Comparison of ENCODE assay signal across 17 cellular contexts in the genomic region with DNA sequence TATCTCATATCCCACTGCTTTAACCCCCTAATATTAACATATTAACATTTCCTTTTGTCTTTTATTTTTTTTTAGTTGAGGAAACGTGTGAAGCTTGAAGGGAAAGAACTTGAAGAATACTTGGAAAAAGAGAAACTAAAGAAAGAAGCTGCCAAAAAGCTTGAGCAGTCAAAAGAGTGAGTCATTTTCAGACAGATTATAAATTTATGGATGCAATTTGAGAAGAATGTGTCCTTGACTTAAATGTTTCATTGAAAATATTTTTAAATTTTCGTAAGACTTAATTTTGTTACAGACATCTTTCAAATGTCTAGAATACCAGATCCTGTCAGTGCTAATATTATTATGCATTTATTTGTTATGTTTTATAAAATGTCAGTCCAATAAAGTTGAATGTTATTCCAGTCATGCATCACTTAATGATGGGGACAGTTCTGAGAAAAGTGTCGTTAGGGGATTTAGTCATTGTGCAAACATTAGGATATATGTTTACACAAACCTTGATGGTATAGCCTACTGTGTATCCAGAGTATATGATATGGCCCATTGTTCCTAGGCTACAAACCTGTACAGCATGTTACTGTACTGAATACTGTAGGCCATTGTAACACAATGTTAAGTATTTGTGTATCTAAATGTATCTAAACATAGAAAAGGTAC. TPM values are rescaled to one million over a fixed set of nuclear protein-coding genes. Genes with fewer than 3 reads are reported as not detected.
A peak's percentile ranks its signal among the peaks of the same experiment; 100 is the strongest.
DNase-seq lines count a peak whose midpoint lies in the region; ATAC-seq and TF ChIP-seq lines count a peak whose summit lies in the region.
"Had no signal": no experiment of that assay in that cellular context is flagged by ENCODE, and none has a peak within 500 bp of the region (broad histone marks: within the 10 kb centered on the region; RNA-seq: fewer than 3 reads in every experiment).

No MANE protein-coding gene starts in this region.

- H3K9ac ChIP-seq in GM23248, result peak overlapping the region; percentile 17
- H3K9ac ChIP-seq: BLaER1, parathyroid adenoma had no signal

- H3K27ac ChIP-seq in GM23248 (peak overlapping the region; percentile 37), esophagus muscularis mucosa (replicated peaks in 1 of 4) (no peak overlapping the region), stomach (no peak overlapping the region)
- H3K27ac ChIP-seq: BLaER1, coronary artery, parathyroid adenoma had no signal

- H3K79me2 ChIP-seq in GM23248 (ENCODE audit: insufficient read depth), result 0 out of 2 replicates have a peak, but pooled peaks cover 4% of the 10 kb centered on the region
- H3K79me2 ChIP-seq: parathyroid adenoma had no signal

- no peaks in the 10 kb centered on the region for H3K9me3 ChIP-seq in GM23248 (ENCODE audit: low read depth)
- no peaks in the 10 kb centered on the region for H3K9me3 ChIP-seq in esophagus muscularis mucosa
- H3K9me3 ChIP-seq in stomach, result no peaks in the 10 kb centered on the region
- H3K9me3 ChIP-seq: BLaER1 had no signal

- TF ChIP-seq CTCF in fibroblast of pulmonary artery (IDR thresholded peaks at IDR 0.05; ENCODE audit: low read length, missing control alignments) (no peak), esophagus muscularis mucosa (IDR thresholded peaks at IDR 0.05) (no peak), stomach (IDR thresholded peaks at IDR 0.05) (no peak)

- peak overlapping the region; percentile 40 for H3K4me2 ChIP-seq in GM23248 (ENCODE audit: unreplicated experiment)
- H3K4me2 ChIP-seq: BLaER1 had no signal

- DNase-seq in AG20443 (ENCODE audit: low spot score) (peak; percentile 21), GM23248 (peak; percentile 57), fibroblast of pulmonary artery (ENCODE audit: low read depth) (peak; percentile 18), esophagus muscularis mucosa (ENCODE audit: extremely low spot score) (no peak), stomach (no peak), EL (no peak)
- DNase-seq: activated naive CD8-positive, alpha-beta T cell treated with anti-CD3 and anti-CD28 coated beads, Interleukin-2, amount 10 ng/mL, durations not matched to agents 7 days and 5 days; activated T-cell treated with anti-CD3 and anti-CD28 coated beads, Interleukin-2, amount 50 U/mL, for 1 hour; hypothalamus; NCI-H1105; NCI-H526 treated with DMSO at 0.1 percent for 48 hours; stimulated activated naive CD8-positive, alpha-beta T cell treated with anti-CD3 and anti-CD28 coated beads, Interleukin-15, Interleukin-2, amounts not matched to agents 100 U/mL and 50 U/mL, for 24 hours had no signal

- in situ Hi-C loops in GM23248 (cut with MboI), result no loop called here

- H3K4me3 ChIP-seq in GM23248 (0 out of 2 replicates have a peak overlapping the region, but pooled peaks have one; percentile 9), fibroblast of pulmonary artery (replicated peaks; ENCODE audit: low read depth, low read length) (no peak overlapping the region), esophagus muscularis mucosa (no peak overlapping the region), stomach (no peak overlapping the region)
- H3K4me3 ChIP-seq: BLaER1, coronary artery had no signal

- ATAC-seq in SK-N-SH treated with all-trans-retinoic acid at 6 μM for 48 hours (peak; percentile 60), GM19397 (IDR thresholded peaks at IDR 0.05; ENCODE audit: unreplicated experiment) (no peak)
- ATAC-seq: stimulated activated naive CD8-positive, alpha-beta T cell treated with anti-CD3 and anti-CD28 coated beads, Interleukin-15, Interleukin-2, amounts not matched to agents 100 U/mL and 50 U/mL, for 24 hours had no signal

- no peak overlapping the region for H2AFZ ChIP-seq in GM23248
- H2AFZ ChIP-seq: parathyroid adenoma had no signal

- H3K4me1 ChIP-seq in GM23248 (ENCODE audit: insufficient read depth) (peaks cover 12% of the 10 kb centered on the region), esophagus muscularis mucosa (no peaks in the 10 kb centered on the region), stomach (no peaks in the 10 kb centered on the region)
- H3K4me1 ChIP-seq: BLaER1, parathyroid adenoma had no signal

- peaks cover 16% of the 10 kb centered on the region; the same call in 1 of the 2 replicates for H3F3A ChIP-seq in GM23248 (ENCODE audit: insufficient read depth)

- intact Hi-C loops in esophagus muscularis mucosa (cut with DNase I) (no loop called here), stomach (cut with DNase I; ENCODE audit: low total_unique reads) (no loop called here)

- no peaks in the 10 kb centered on the region for H3K9me2 ChIP-seq in GM23248 (ENCODE audit: insufficient read depth)

- H3K36me3 ChIP-seq in GM23248 (ENCODE audit: low read depth) (peaks cover 37% of the 10 kb centered on the region), esophagus muscularis mucosa (peaks cover 33 to 79% (median 58%) of the 10 kb centered on the region in 4 donors), stomach (peaks cover 31 to 87% (median 84%) of the 10 kb centered on the region in 4 donors)

- no peaks in the 10 kb centered on the region for H3K27me3 ChIP-seq in GM23248 (replicated peaks; ENCODE audit: insufficient read depth)
- H3K27me3 ChIP-seq in esophagus muscularis mucosa, result no peaks in the 10 kb centered on the region
- no peaks in the 10 kb centered on the region for H3K27me3 ChIP-seq in stomach
- H3K27me3 ChIP-seq: BLaER1 had no signal

- 24 to 28% methylated on average over 3 of the region's 3 CpGs for WGBS in GM23248 (ENCODE audit: low coverage in 1 of 2, low lambda C conversion rate in 2 of 2, missing lambda C conversion rate in 2 of 2), 2 experiments
- 56% methylated on average over 3 of the region's 3 CpGs for WGBS in esophagus muscularis mucosa
- 63 to 72% (median 71%) methylated on average over 3 of the region's 3 CpGs for WGBS in stomach, 5 donors

- TF ChIP-seq POLR2A in esophagus muscularis mucosa (IDR thresholded peaks at IDR 0.05; ENCODE audit: low read depth) (no peak), stomach (IDR thresholded peaks at IDR 0.05) (no peak)

- no peaks in the 10 kb centered on the region for H4K20me1 ChIP-seq in GM23248 (ENCODE audit: insufficient read depth)
- H4K20me1 ChIP-seq: BLaER1 had no signal

- TF ChIP-seq EP300 in esophagus muscularis mucosa (IDR thresholded peaks at IDR 0.05) (no peak), stomach (IDR thresholded peaks at IDR 0.05) (no peak)

TF ChIP-seq in SK-N-SH treated with all-trans-retinoic acid at 6 μM for 48 hours, 23 proteins besides CTCF, POLR2A, EP300 and RAD21:
- no peak for TF ChIP-seq TOX (CRISPR knock-in tag; IDR thresholded peaks at IDR 0.05; ENCODE audit: borderline replicate concordance)
- TF ChIP-seq ISL1 (CRISPR knock-in tag; IDR thresholded peaks at IDR 0.05), result peak; percentile 97
- no peak for TF ChIP-seq PATZ1 (CRISPR knock-in tag; IDR thresholded peaks at IDR 0.05; ENCODE audit: borderline replicate concordance)
- no peak for TF ChIP-seq ESRRG (CRISPR knock-in tag; IDR thresholded peaks at IDR 0.05)
- TF ChIP-seq, protein P1, sequence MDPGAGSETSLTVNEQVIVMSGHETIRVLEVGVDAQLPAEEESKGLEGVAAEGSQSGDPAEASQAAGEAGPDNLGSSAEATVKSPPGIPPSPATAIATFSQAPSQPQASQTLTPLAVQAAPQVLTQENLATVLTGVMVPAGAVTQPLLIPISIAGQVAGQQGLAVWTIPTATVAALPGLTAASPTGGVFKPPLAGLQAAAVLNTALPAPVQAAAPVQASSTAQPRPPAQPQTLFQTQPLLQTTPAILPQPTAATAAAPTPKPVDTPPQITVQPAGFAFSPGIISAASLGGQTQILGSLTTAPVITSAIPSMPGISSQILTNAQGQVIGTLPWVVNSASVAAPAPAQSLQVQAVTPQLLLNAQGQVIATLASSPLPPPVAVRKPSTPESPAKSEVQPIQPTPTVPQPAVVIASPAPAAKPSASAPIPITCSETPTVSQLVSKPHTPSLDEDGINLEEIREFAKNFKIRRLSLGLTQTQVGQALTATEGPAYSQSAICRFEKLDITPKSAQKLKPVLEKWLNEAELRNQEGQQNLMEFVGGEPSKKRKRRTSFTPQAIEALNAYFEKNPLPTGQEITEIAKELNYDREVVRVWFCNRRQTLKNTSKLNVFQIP (CRISPR knock-in tag; IDR thresholded peaks at IDR 0.05; ENCODE audit: borderline replicate concordance, low read depth), result no peak
- TF ChIP-seq ZNF70 (CRISPR knock-in tag; IDR thresholded peaks at IDR 0.05), result no peak
TF ChIP-seq in SK-N-SH treated with all-trans-retinoic acid at 6 μM for 48 hours: peak in this region for 1.

RNA-seq across cellular contexts. Expression of gene CPSF2, which starts 32.6 kb away (rescaled TPM):
- total RNA-seq in GM23248 (2014; rRNA removed; shearing (Covaris generic)), result 38.7 and 53.6 TPM in 2 replicates
- polyA plus RNA-seq in GM23248 (2016; fragmentation: Nextera tagmentation; extraction: Ambion mirVana) (41.0 and 42.6 TPM in 2 replicates), stomach (1 to 10 TPM; 5.5 to 8.3 (median 7.2) TPM)
- total RNA-seq in esophagus muscularis mucosa (10 to 100 TPM; 19.5 to 29.0 (median 25.5) TPM), stomach (10 to 100 TPM in 3 of 5 donors, 1 to 10 TPM in 2; 5.8 to 36.6 (median 24.3) TPM)

RNA-seq across cellular contexts. Expression of gene NDUFB1, which starts 32.9 kb away (rescaled TPM):
- total RNA-seq in GM23248 (2014; rRNA removed; shearing (Covaris generic)), result 136 and 144 TPM in 2 replicates
- 321 and 336 TPM in 2 replicates for polyA plus RNA-seq in GM23248 (2016; fragmentation: Nextera tagmentation; extraction: Ambion mirVana)
- 100 to 1,000 TPM; 197 to 457 (median 369) TPM for total RNA-seq in esophagus muscularis mucosa
- total RNA-seq in stomach, result 100 to 1,000 TPM in 4 of 5 donors, 10 to 100 TPM in 1; 22.2 to 517 (median 230) TPM
- 1,000 to 10,000 TPM in 1 of 3 donors, 100 to 1,000 TPM in 2; 801 to 1,152 (median 912) TPM for polyA plus RNA-seq in stomach

RNA-seq across cellular contexts. Expression of gene ATXN3, which starts 48.0 kb away (rescaled TPM):
- 35.7 and 75.6 TPM in 2 replicates for total RNA-seq in GM23248 (2014; rRNA removed; shearing (Covaris generic))
- polyA plus RNA-seq in GM23248 (2016; fragmentation: Nextera tagmentation; extraction: Ambion mirVana) (19.4 and 25.9 TPM in 2 replicates), stomach (10 to 100 TPM; 11.7 to 36.8 (median 18.7) TPM)
- total RNA-seq in esophagus muscularis mucosa (10 to 100 TPM; 24.1 to 48.9 (median 24.9) TPM), stomach (100 to 1,000 TPM in 1 of 5 donors, 10 to 100 TPM in 3, 1 to 10 TPM in 1; 4.5 to 229 (median 31.6) TPM)

Comparison
In these comparisons a context has a peak if more than half of its experiments do, and no peak if none do; other contexts are left out.
1. DNase-seq: peak in AG20443 (single experiment), GM23248 (single experiment) and fibroblast of pulmonary artery (single experiment); none in esophagus muscularis mucosa (single experiment), stomach (single experiment) and EL (single experiment).